ENCODE assay signal across 21 cellular contexts in genomic region chr6:149395185-149395584, GRCh38. TPM values are rescaled to one million over a fixed set of nuclear protein-coding genes. Genes with fewer than 3 reads are reported as not detected.
"Had no signal": no experiment of that assay in that cellular context is flagged by ENCODE, and none has a peak within 500 bp of the region (broad histone marks: within the 10 kb centered on the region; RNA-seq: fewer than 3 reads in every experiment).

No MANE protein-coding gene starts in this region.

- H3K27ac ChIP-seq: dorsolateral prefrontal cortex, esophagus squamous epithelium, foreskin keratinocyte, heart left ventricle, psoas muscle, spleen had no signal

- ATAC-seq: activated CD8-positive, alpha-beta memory T cell treated with anti-CD3 and anti-CD28 coated beads, Interleukin-2, amount 10 ng/mL, durations not matched to agents 7 days and 5 days; foreskin keratinocyte; heart left ventricle; mucosa of descending colon; natural killer cell; psoas muscle; sciatic nerve had no signal

- H3K4me3 Mint-ChIP-seq: activated CD8-positive, alpha-beta memory T cell treated with anti-CD3 and anti-CD28 coated beads, Interleukin-2, amount 10 ng/mL, durations not matched to agents 7 days and 5 days; activated naive CD8-positive, alpha-beta T cell treated with anti-CD3 and anti-CD28 coated beads for 36 hours; activated T-cell treated with anti-CD3 and anti-CD28 coated beads, Interleukin-2, amount 50 U/mL, for 24 hours; natural killer cell had no signal

- H3K9me3 ChIP-seq: esophagus squamous epithelium, mucosa of descending colon, psoas muscle, spleen had no signal

- DNase-seq: activated CD4-positive, alpha-beta T cell treated with anti-CD3 and anti-CD28 coated beads for 1 hour; activated CD8-positive, alpha-beta memory T cell treated with anti-CD3 and anti-CD28 coated beads, Interleukin-2, amount 10 ng/mL, durations not matched to agents 7 days and 5 days; activated naive CD8-positive, alpha-beta T cell treated with anti-CD3 and anti-CD28 coated beads for 36 hours; activated T-cell treated with anti-CD3 and anti-CD28 coated beads, Interleukin-2, amount 50 U/mL, for 24 hours; anterior cingulate cortex; dorsolateral prefrontal cortex; esophagus squamous epithelium; foreskin keratinocyte; heart left ventricle; mammary epithelial cell; mucosa of descending colon; natural killer cell; nucleus accumbens; psoas muscle; spleen; stimulated activated CD4-positive, alpha-beta T cell treated with anti-CD3 and anti-CD28 coated beads, Interleukin-1b, Interleukin-23, amount 100 ng/mL, for 48 hours; stimulated activated naive CD4-positive, alpha-beta T cell; substantia nigra; trophoblast cell had no signal

- H3K27ac Mint-ChIP-seq: activated CD8-positive, alpha-beta memory T cell treated with anti-CD3 and anti-CD28 coated beads, Interleukin-2, amount 10 ng/mL, durations not matched to agents 7 days and 5 days; activated naive CD8-positive, alpha-beta T cell treated with anti-CD3 and anti-CD28 coated beads for 36 hours; activated T-cell treated with anti-CD3 and anti-CD28 coated beads, Interleukin-2, amount 50 U/mL, for 24 hours; natural killer cell had no signal

- H3K27me3 Mint-ChIP-seq: activated CD8-positive, alpha-beta memory T cell treated with anti-CD3 and anti-CD28 coated beads, Interleukin-2, amount 10 ng/mL, durations not matched to agents 7 days and 5 days; activated naive CD8-positive, alpha-beta T cell treated with anti-CD3 and anti-CD28 coated beads for 36 hours; activated T-cell treated with anti-CD3 and anti-CD28 coated beads, Interleukin-2, amount 50 U/mL, for 24 hours had no signal

- H3K9me3 Mint-ChIP-seq: activated T-cell treated with anti-CD3 and anti-CD28 coated beads, Interleukin-2, amount 50 U/mL, for 24 hours; natural killer cell had no signal

- H3K4me3 ChIP-seq: dorsolateral prefrontal cortex, esophagus squamous epithelium, heart left ventricle, mucosa of descending colon, psoas muscle, spleen had no signal

- H3K27me3 ChIP-seq: dorsolateral prefrontal cortex, esophagus squamous epithelium, foreskin keratinocyte, heart left ventricle, spleen had no signal

- H3K4me1 ChIP-seq: esophagus squamous epithelium, foreskin keratinocyte had no signal

RNA-seq across cellular contexts. Expression of gene SUMO4, which starts 4.9 kb away (rescaled TPM):
- total RNA-seq: SK-MEL-5 had no signal
